ENCODE assay signal across 2 cellular contexts in genomic region chr7:92603089-92603445, GRCh38.
TF ChIP-seq lines count a peak whose summit lies in the region.

No MANE protein-coding gene starts in this region.

TF ChIP-seq in HEK293T, 16 proteins besides CTCF, POLR2A, EP300 and RAD21:
- TF ChIP-seq SUZ12 (IDR thresholded peaks at IDR 0.05) (no peak), PKNOX1 (IDR thresholded peaks at IDR 0.05) (peak; percentile 34; the same call in 1 of the 2 replicates), FOXM1 (IDR thresholded peaks at IDR 0.05; ENCODE audit: borderline replicate concordance) (no peak), HDGF (IDR thresholded peaks at IDR 0.05; ENCODE audit: borderline replicate concordance) (no peak)
TF ChIP-seq in HEK293T: peak in this region for 1.

TF ChIP-seq in K562, 482 proteins besides CTCF, POLR2A, EP300 and RAD21:
- no peak for TF ChIP-seq ETS1 (conservative IDR thresholded peaks at IDR 0.05; ENCODE audit: control insufficient read depth, low read depth, low read length)
- no peak for TF ChIP-seq PBX2 (CRISPR knock-in tag; IDR thresholded peaks at IDR 0.05; ENCODE audit: low read depth)
- 0 out of 2 replicates have a peak, but pooled peaks have one; percentile 24 for TF ChIP-seq PBX2 (tag; conservative IDR thresholded peaks at IDR 0.05; ENCODE audit: low read depth)
- peak; percentile 18; the same call in 1 of the 2 replicates for TF ChIP-seq ATF3 (IDR thresholded peaks at IDR 0.05)
- no peak for TF ChIP-seq ATF3 (CRISPR knock-in tag; conservative IDR thresholded peaks at IDR 0.05)
- no peak for TF ChIP-seq RBM17 (IDR thresholded peaks at IDR 0.05; ENCODE audit: borderline replicate concordance, low read depth, low read length)
- TF ChIP-seq ARNT (IDR thresholded peaks at IDR 0.05), result no peak
- peak; percentile 41 for TF ChIP-seq MEIS2 (IDR thresholded peaks at IDR 0.05; ENCODE audit: partially characterized antibody)
